10 cellular contexts compared by ENCODE assay signal in the genomic region with DNA sequence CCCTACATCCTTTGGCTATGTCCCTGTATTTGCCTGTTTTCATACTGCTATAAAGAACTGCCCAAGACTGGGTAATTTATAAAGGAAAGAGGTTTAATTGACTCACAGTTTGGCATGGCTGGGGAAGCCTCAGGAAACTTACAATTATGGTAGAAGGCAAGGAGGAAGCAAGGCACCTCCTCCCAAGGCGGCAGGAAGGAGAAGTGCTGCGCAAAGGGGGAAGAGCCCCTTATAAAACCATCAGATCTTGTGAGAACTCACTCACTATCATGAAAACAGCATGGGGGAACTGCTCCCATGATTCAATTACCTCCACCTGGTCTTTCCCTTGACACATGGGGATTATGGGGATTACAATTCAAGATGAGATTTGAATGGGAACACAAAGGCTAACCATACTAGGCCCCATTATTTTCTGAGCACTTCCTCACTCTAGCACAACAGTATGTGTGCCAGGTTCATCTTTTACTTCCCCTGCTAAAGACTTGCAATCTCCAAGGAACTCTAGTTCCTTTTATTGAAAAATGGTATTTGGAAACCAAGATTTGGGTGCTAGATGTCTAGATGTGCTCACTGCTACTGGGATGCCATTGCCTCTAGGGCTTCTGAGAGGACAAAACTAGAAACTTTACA. TPM values are rescaled to one million over a fixed set of nuclear protein-coding genes. Genes with fewer than 3 reads are reported as not detected.
"Had no signal": no experiment of that assay in that cellular context is flagged by ENCODE, and none has a peak within 500 bp of the region (broad histone marks: within the 10 kb centered on the region; RNA-seq: fewer than 3 reads in every experiment).

No MANE protein-coding gene starts in this region.

RNA-seq across cellular contexts. Expression of gene LBP, which starts 49.6 kb away (rescaled TPM):
- total RNA-seq: activated CD8-positive, alpha-beta memory T cell treated with anti-CD3 and anti-CD28 coated beads for 36 hours; activated T-helper 2 cell treated with anti-CD3 and anti-CD28 coated beads, Interferon-gamma antibody, Interleukin-2, Interleukin-4, amounts not matched to agents 10 μg/mL and 5 μg/mL and 100 μg/mL, durations not matched to agents 14 hours and 24 hours and 36 hours; frontal cortex; kidney epithelial cell; natural killer cell; osteocyte; progenitor cell of endocrine pancreas; T-helper 2 cell treated with Interferon-gamma antibody and Interleukin-4, amounts not matched to agents 100 ng/mL and 5 ng/mL, for 36 hours; temporal lobe had no signal
- polyA plus RNA-seq: immature natural killer cell had no signal
